17 cellular contexts compared by ENCODE assay signal in the genomic region with DNA sequence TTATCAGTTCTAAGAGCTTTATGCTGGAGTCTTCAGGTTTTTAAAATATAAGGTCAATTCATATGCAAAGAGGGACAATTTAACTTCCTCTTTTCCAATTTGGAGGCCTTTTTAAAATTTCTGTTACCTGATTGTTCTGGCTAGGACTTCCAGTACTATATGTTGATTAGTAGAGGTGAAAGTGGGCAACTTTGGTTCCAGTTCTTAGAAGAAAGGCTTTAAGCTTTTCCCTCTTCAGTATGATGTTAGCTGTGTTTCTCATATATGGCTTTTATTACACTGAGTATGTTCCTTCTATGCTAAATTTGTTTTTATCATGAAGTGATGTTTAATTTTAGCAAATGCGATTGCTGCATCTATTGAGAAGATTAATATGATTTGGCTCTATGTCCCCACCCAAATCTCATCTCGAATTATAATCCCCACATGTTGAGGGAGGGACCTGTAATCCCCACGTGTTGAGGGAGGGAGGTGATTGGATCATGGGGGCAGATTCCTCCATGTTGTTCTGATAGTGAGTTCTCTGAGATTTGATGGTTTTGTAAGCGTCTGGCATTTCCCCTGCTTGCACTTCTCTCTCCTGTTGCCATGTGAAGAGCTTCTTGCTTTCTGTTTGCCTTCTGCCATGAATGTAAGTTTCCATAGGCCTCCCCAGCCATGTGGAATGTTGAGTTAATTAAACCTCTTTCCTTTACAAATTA.
"Had no signal": no experiment of that assay in that cellular context is flagged by ENCODE, and none has a peak within 500 bp of the region (broad histone marks: within the 10 kb centered on the region; RNA-seq: fewer than 3 reads in every experiment).

No MANE protein-coding gene starts in this region.

- H3K4me3 Mint-ChIP-seq: endodermal cell; naive thymus-derived CD8-positive, alpha-beta T cell had no signal

- H3K4me1 Mint-ChIP-seq: endodermal cell; naive thymus-derived CD8-positive, alpha-beta T cell had no signal

- DNase-seq: effector CD4-positive, alpha-beta T cell; endodermal cell; foreskin melanocyte; heart left ventricle; hippocampal formation; kidney glomerular epithelial cell; mucosa of descending colon; naive thymus-derived CD8-positive, alpha-beta T cell; nucleus accumbens; ovary; right cardiac atrium; small intestine; stimulated activated CD4-positive, alpha-beta T cell treated with anti-CD3 and anti-CD28 coated beads, Interleukin-12 subunit alpha, Interleukin-12 subunit beta, amount 100 ng/mL, for 4 hours; stimulated activated naive CD4-positive, alpha-beta T cell; stomach; substantia nigra; transverse colon had no signal

- ATAC-seq: heart left ventricle; mucosa of descending colon; naive thymus-derived CD8-positive, alpha-beta T cell; right cardiac atrium had no signal

- H3K27me3 Mint-ChIP-seq: naive thymus-derived CD8-positive, alpha-beta T cell had no signal

- H3K27ac Mint-ChIP-seq: endodermal cell; naive thymus-derived CD8-positive, alpha-beta T cell had no signal
